Comparison of ENCODE assay signal across 25 cellular contexts in genomic region chr17:70073799-70074198, GRCh38. TPM values are rescaled to one million over a fixed set of nuclear protein-coding genes. Genes with fewer than 3 reads are reported as not detected.
"Had no signal": no experiment of that assay in that cellular context is flagged by ENCODE, and none has a peak within 500 bp of the region (broad histone marks: within the 10 kb centered on the region; RNA-seq: fewer than 3 reads in every experiment).

No MANE protein-coding gene starts in this region.

- H3K4me3 Mint-ChIP-seq: activated B cell treated with CpG ODN at 0.5 μM for 24 hours; activated CD4-positive, alpha-beta T cell treated with anti-CD3 and anti-CD28 coated beads, Interleukin-2, amount 10 ng/mL, durations not matched to agents 24 days and 14 days; activated naive CD8-positive, alpha-beta T cell treated with anti-CD3 and anti-CD28 coated beads, Interleukin-2, amount 50 U/mL, for 24 hours; activated T-cell treated with anti-CD3 and anti-CD28 coated beads, Interleukin-2, amount 50 U/mL, for 4 hours; brain; central memory CD8-positive, alpha-beta T cell had no signal

- H3K9me3 ChIP-seq: ascending aorta, MG63 had no signal

- H3K36me3 Mint-ChIP-seq: activated naive CD4-positive, alpha-beta T cell treated with anti-CD3 and anti-CD28 coated beads, Interleukin-2, amount 50 U/mL, for 72 hours; brain had no signal

- H3K4me3 ChIP-seq: ascending aorta, MG63, PC-9 had no signal

- H3K27me3 ChIP-seq: ascending aorta, MG63 had no signal

- H3K4me1 ChIP-seq: ascending aorta had no signal

- H3K36me3 ChIP-seq: ascending aorta, MG63 had no signal

- H2AFZ ChIP-seq: PC-9 had no signal

- H3K27ac ChIP-seq: ascending aorta, KMS-11, PC-9 had no signal

- H3K27ac Mint-ChIP-seq: activated B cell treated with CpG ODN at 0.5 μM for 24 hours; activated CD4-positive, alpha-beta T cell treated with anti-CD3 and anti-CD28 coated beads, Interleukin-2, amount 10 ng/mL, durations not matched to agents 24 days and 14 days; activated naive CD4-positive, alpha-beta T cell treated with anti-CD3 and anti-CD28 coated beads, Interleukin-2, amount 50 U/mL, for 72 hours; activated naive CD8-positive, alpha-beta T cell treated with anti-CD3 and anti-CD28 coated beads, Interleukin-2, amount 50 U/mL, for 24 hours; brain had no signal

- H3K9me3 Mint-ChIP-seq: activated B cell treated with CpG ODN at 0.5 μM for 24 hours; activated CD4-positive, alpha-beta T cell treated with anti-CD3 and anti-CD28 coated beads, Interleukin-2, amount 10 ng/mL, durations not matched to agents 24 days and 14 days; activated naive CD8-positive, alpha-beta T cell treated with anti-CD3 and anti-CD28 coated beads, Interleukin-2, amount 50 U/mL, for 24 hours had no signal

- H3K4me1 Mint-ChIP-seq: activated B cell treated with CpG ODN at 0.5 μM for 24 hours; activated CD4-positive, alpha-beta T cell treated with anti-CD3 and anti-CD28 coated beads, Interleukin-2, amount 10 ng/mL, durations not matched to agents 24 days and 14 days; activated naive CD8-positive, alpha-beta T cell treated with anti-CD3 and anti-CD28 coated beads, Interleukin-2, amount 50 U/mL, for 24 hours; central memory CD8-positive, alpha-beta T cell had no signal

- DNase-seq: activated B cell treated with CpG ODN at 0.5 μM for 24 hours; activated CD4-positive, alpha-beta T cell treated with anti-CD3 and anti-CD28 coated beads for 1 hour; activated CD4-positive, alpha-beta T cell treated with anti-CD3 and anti-CD28 coated beads, Interleukin-2, amount 10 ng/mL, durations not matched to agents 24 days and 14 days; activated CD4-positive, alpha-beta T cell treated with anti-CD3 and anti-CD28 coated beads, Interleukin-2, amount 50 U/mL, for 48 hours; activated effector memory CD4-positive, alpha-beta T cell treated with anti-CD3 and anti-CD28 coated beads, Interleukin-2, amount 50 U/mL, for 16 hours; activated naive CD4-positive, alpha-beta T cell treated with Interleukin-2 at 50 U/mL for 16 hours; activated naive CD8-positive, alpha-beta T cell treated with anti-CD3 and anti-CD28 coated beads, Interleukin-2, amount 50 U/mL, for 24 hours; activated T-cell treated with anti-CD3 and anti-CD28 coated beads, Interleukin-2, amount 50 U/mL, for 4 hours; amniotic stem cell; MG63; MV-4-11; NCI-H1092 treated with DMSO at 0.1 percent for 48 hours; NCI-H1417 treated with DMSO at 0.1 percent for 48 hours; NCI-H1694 treated with DMSO at 0.1 percent for 48 hours; NCI-H2029 treated with DMSO at 0.1 percent for 48 hours; NCI-H510A treated with DMSO at 0.1 percent for 48 hours; PC-9; SHP77 treated with DMSO at 0.1 percent for 48 hours; T-helper 2 cell; T1000 had no signal

- H3K4me2 ChIP-seq: KMS-11, PC-9 had no signal

- H3K9ac ChIP-seq: KMS-11 had no signal

- H3K27me3 Mint-ChIP-seq: brain; central memory CD8-positive, alpha-beta T cell had no signal

- ATAC-seq: activated naive CD4-positive, alpha-beta T cell treated with anti-CD3 and anti-CD28 coated beads, Interleukin-2, amount 50 U/mL, for 72 hours; activated naive CD8-positive, alpha-beta T cell treated with anti-CD3 and anti-CD28 coated beads, Interleukin-2, amount 50 U/mL, for 24 hours; activated T-cell treated with anti-CD3 and anti-CD28 coated beads, Interleukin-2, amount 50 U/mL, for 4 hours had no signal

RNA-seq across cellular contexts. Expression of gene KCNJ16, which starts 1.2 kb away (rescaled TPM):
- total RNA-seq: activated B cell treated with CpG ODN at 0.5 μM for 24 hours; activated CD4-positive, alpha-beta T cell treated with anti-CD3 and anti-CD28 coated beads, Interleukin-2, amount 10 ng/mL, durations not matched to agents 24 days and 14 days; activated naive CD4-positive, alpha-beta T cell treated with anti-CD3 and anti-CD28 coated beads, Interleukin-2, amount 50 U/mL, for 72 hours; activated T-cell treated with anti-CD3 and anti-CD28 coated beads, Interleukin-2, amount 50 U/mL, for 4 hours; ascending aorta; PC-9 had no signal
